Comparison of ENCODE assay signal across 16 cellular contexts in genomic region chr6:143694560-143694959, GRCh38. TPM values are rescaled to one million over a fixed set of nuclear protein-coding genes. Genes with fewer than 3 reads are reported as not detected.
DNase-seq lines count a peak whose midpoint lies in the region; ATAC-seq, FAIRE-seq and TF ChIP-seq lines count a peak whose summit lies in the region.
"Had no signal": no experiment of that assay in that cellular context is flagged by ENCODE, and none has a peak within 500 bp of the region (broad histone marks: within the 10 kb centered on the region; RNA-seq: fewer than 3 reads in every experiment).

No MANE protein-coding gene starts in this region.

- no peak overlapping the region for H3K4me2 ChIP-seq in HepG2 (ENCODE audit: low read depth, low read length)

- H3K4me3 ChIP-seq in HepG2 (replicated peaks in 1 of 3; ENCODE audit: insufficient read depth in 1 of 3, low read depth in 2 of 3, low read length in 3 of 3) (no peak overlapping the region), right lobe of liver (no peak overlapping the region), epithelial cell of esophagus (ENCODE audit: low read length) (no peak overlapping the region), stomach smooth muscle (ENCODE audit: low read length in 2 of 2) (no peak overlapping the region)
- H3K4me3 ChIP-seq: gastrocnemius medialis, prostate gland had no signal

- TF ChIP-seq RAD21 in HepG2 (CRISPR knock-in tag; IDR thresholded peaks at IDR 0.05): no peak

- TF ChIP-seq POLR2A in HepG2 (IDR thresholded peaks at IDR 0.05; ENCODE audit: insufficient read depth in 1 of 2, low read depth in 2 of 2, low read length in 2 of 2) (no peak), right lobe of liver (IDR thresholded peaks at IDR 0.05) (no peak)

- no TSS peak for BruUV-seq in HepG2 (replicated peaks; lab: Mats Ljungman, UMichigan)

- H3K27me3 ChIP-seq in HepG2 (ENCODE audit: control insufficient read depth in 1 of 2, insufficient read depth in 2 of 2, low read length in 2 of 2) (no peaks in the 10 kb centered on the region), right lobe of liver (no peaks in the 10 kb centered on the region), stomach smooth muscle (ENCODE audit: control insufficient read depth in 1 of 2, insufficient read depth in 2 of 2, low read length in 2 of 2) (no peaks in the 10 kb centered on the region)
- H3K27me3 ChIP-seq: gastrocnemius medialis had no signal

- H4K20me1 ChIP-seq in HepG2 (ENCODE audit: insufficient read depth, low read length): no peaks in the 10 kb centered on the region

- H3K27ac ChIP-seq in HepG2 (ENCODE audit: extremely low read length, insufficient read depth, low read length) (no peak overlapping the region), right lobe of liver (no peak overlapping the region), stomach smooth muscle (ENCODE audit: low read length) (peak overlapping the region; percentile 74)

- TF ChIP-seq EP300 in HepG2 (IDR thresholded peaks at IDR 0.05; ENCODE audit: low read depth in 2 of 2, low read length in 2 of 2): no peak
- TF ChIP-seq EP300 in HepG2 (CRISPR knock-in tag; IDR thresholded peaks at IDR 0.05; ENCODE audit: borderline replicate concordance): no peak

- peaks cover 95% of the 10 kb centered on the region for H3K4me1 ChIP-seq in HepG2 (ENCODE audit: insufficient read depth, low read length)
- peaks cover 0 to 41% (median 8%) of the 10 kb centered on the region in 4 donors for H3K4me1 ChIP-seq in right lobe of liver
- peaks cover 38% of the 10 kb centered on the region for H3K4me1 ChIP-seq in stomach smooth muscle (ENCODE audit: control insufficient read depth, insufficient read depth, low read length)

- in situ Hi-C loops in HepG2 (cut with HindIII; ENCODE audit: extremely low pct_ligation_motif_present, low pct_unique_long_range_greater_than_20kb): loop anchor here (5.0 kb wide), 1 partner anchor 53 kb away; no protein-coding TSS in a partner anchor

- DNase-seq in HepG2 (ENCODE audit: low spot score) (no peak), right lobe of liver (no peak), NCI-H226 (peak; percentile 71), epithelial cell of esophagus (ENCODE audit: low read depth) (peak; percentile 71), NCI-H510A treated with DMSO at 0.1 percent for 48 hours (lab: John Stamatoyannopoulos, UW) (no peak)
- DNase-seq: effector CD4-positive, alpha-beta T cell; gastrocnemius medialis; KG1; NCI-H187; NCI-H748 treated with DMSO at 0.1 percent for 48 hours; stimulated activated CD4-positive, alpha-beta T cell treated with anti-CD3 and anti-CD28 coated beads, Interleukin-2, amount 100 ng/mL, for 24 hours had no signal

- POLR2A ChIA-PET in HepG2 (lab: Yijun Ruan, JAX): no interaction called here

- H3K9me3 ChIP-seq in HepG2 (ENCODE audit: low read length) (no peaks in the 10 kb centered on the region), right lobe of liver (no peaks in the 10 kb centered on the region), stomach smooth muscle (ENCODE audit: control insufficient read depth in 2 of 2, low read length in 2 of 2) (no peaks in the 10 kb centered on the region)
- H3K9me3 ChIP-seq: gastrocnemius medialis, prostate gland had no signal

- peaks cover 48% of the 10 kb centered on the region for H3K79me2 ChIP-seq in HepG2 (ENCODE audit: insufficient read depth, low read length)

- no peak overlapping the region for H3K9ac ChIP-seq in HepG2 (ENCODE audit: insufficient read depth, low read depth, low read length)
- H3K9ac ChIP-seq in stomach smooth muscle (ENCODE audit: low read length in 2 of 2): no peak overlapping the region

- TF ChIP-seq CTCF in HepG2 (CRISPR knock-in tag; IDR thresholded peaks at IDR 0.05) (no peak), right lobe of liver (IDR thresholded peaks at IDR 0.05) (no peak), epithelial cell of esophagus (IDR thresholded peaks at IDR 0.05; ENCODE audit: insufficient read depth, low read depth, low read length, missing control alignments) (no peak)

- ATAC-seq in HepG2 (no peak), right lobe of liver (no peak), GM21515 (IDR thresholded peaks at IDR 0.05; ENCODE audit: unreplicated experiment) (no peak), HG02759 (IDR thresholded peaks at IDR 0.05; ENCODE audit: unreplicated experiment) (no peak)
- ATAC-seq: gastrocnemius medialis had no signal

- H3K36me3 ChIP-seq in HepG2 (replicated peaks in 1 of 2; ENCODE audit: control insufficient read depth in 1 of 2, insufficient read depth in 2 of 2, low read length in 2 of 2) (peaks cover 0 to 4% of the 10 kb centered on the region in 2 experiments; a peak in 1 of 5 replicates), right lobe of liver (no peaks in the 10 kb centered on the region), stomach smooth muscle (ENCODE audit: control insufficient read depth in 2 of 2, insufficient read depth in 2 of 2, low read length in 2 of 2) (no peaks in the 10 kb centered on the region)
- H3K36me3 ChIP-seq: gastrocnemius medialis, prostate gland had no signal

- CTCF ChIA-PET in HepG2 (lab: Yijun Ruan, JAX; ENCODE audit: low intra/inter-chr PET ratio, low total read pairs): no interaction called here

- 94% methylated on average over 7 of the region's 7 CpGs for WGBS in HepG2 (ENCODE audit: low lambda C conversion rate)
- 74% methylated on average over 7 of the region's 7 CpGs for WGBS in right lobe of liver (ENCODE audit: insufficient coverage, low coverage, low lambda C conversion rate, missing lambda C conversion rate)

- H2AFZ ChIP-seq in HepG2 (ENCODE audit: low read length): no peak overlapping the region

- intact Hi-C loops in HepG2 (cut with micrococcal nuclease; ENCODE audit: unreplicated experiment): loop anchor here (5.0 kb wide), 3 partner anchors 33 to 148 kb away; partner anchors contain the start of gene LTV1
- intact Hi-C loops in right lobe of liver (cut with DNase I): no loop called here

- no peak for FAIRE-seq in HepG2 (lab: Jason Lieb, UNC)
- FAIRE-seq: GM12892 had no signal

TF ChIP-seq in HepG2, 621 proteins besides CTCF, POLR2A, EP300 and RAD21:
- TF ChIP-seq ZNF367 (CRISPR knock-in tag; IDR thresholded peaks at IDR 0.05; ENCODE audit: borderline replicate concordance) (no peak), FLYWCH1 (CRISPR knock-in tag; IDR thresholded peaks at IDR 0.05) (no peak), GFI1 (CRISPR knock-in tag; IDR thresholded peaks at IDR 0.05; ENCODE audit: borderline replicate concordance) (no peak), IRF1 (CRISPR knock-in tag; IDR thresholded peaks at IDR 0.05; ENCODE audit: low read depth) (no peak), ZNF670 (CRISPR knock-in tag; IDR thresholded peaks at IDR 0.05; ENCODE audit: borderline replicate concordance) (0 out of 2 replicates have a peak, but pooled peaks have one; percentile 50), ZNF703 (CRISPR knock-in tag; IDR thresholded peaks at IDR 0.05; ENCODE audit: borderline replicate concordance) (no peak), PRPF4 (IDR thresholded peaks at IDR 0.05; ENCODE audit: low read depth, low read length, poor library complexity, severe bottlenecking) (no peak), ATF4 (CRISPR knock-in tag; IDR thresholded peaks at IDR 0.05) (no peak)

RNA-seq across cellular contexts. Expression of gene PHACTR2, which starts 16.8 kb away (rescaled TPM):
- total RNA-seq in HepG2 (2016; rRNA removed; fragmentation: Illumina TruSeq; extraction: Trizol): 28.2 and 39.1 TPM in 2 replicates
- total RNA-seq in HepG2 (2016; cell fraction: cytosol; rRNA removed; fragmentation: Illumina TruSeq; extraction: Trizol; ENCODE audit: low read depth): 14.4 and 16.0 TPM in 2 replicates
- 28.7 and 34.3 TPM in 2 replicates for total RNA-seq in HepG2 (2016; cell fraction: insoluble cytoplasmic fraction; rRNA removed; fragmentation: Illumina TruSeq; extraction: Trizol)
- total RNA-seq in HepG2 (2016; cell fraction: membrane; rRNA removed; fragmentation: Illumina TruSeq; extraction: Trizol): 29.1 and 31.7 TPM in 2 replicates
- total RNA-seq in HepG2 (2016; cell fraction: nucleus; rRNA removed; fragmentation: Illumina TruSeq; extraction: Trizol): 27.6 and 29.4 TPM in 2 replicates
- polyA plus RNA-seq in HepG2 (2011; rRNA removed): 8.4 and 11.3 TPM in 2 replicates
- polyA plus RNA-seq in HepG2 (2011; cell fraction: cytosol; rRNA removed): 7.5 and 8.1 TPM in 2 replicates
- 6.0 and 7.3 TPM in 2 replicates for polyA plus RNA-seq in HepG2 (2011; cell fraction: nucleus; rRNA removed)
- 6.6 and 11.5 TPM in 2 replicates for polyA plus RNA-seq in HepG2 (2012)
- polyA plus RNA-seq in HepG2 (2016; cell fraction: cytosol; fragmentation: Illumina TruSeq; extraction: Trizol; ENCODE audit: low read depth): 8.4 and 10.1 TPM in 2 replicates
- polyA plus RNA-seq in HepG2 (2016; cell fraction: insoluble cytoplasmic fraction; fragmentation: Illumina TruSeq; extraction: Trizol; ENCODE audit: low read depth): 14.6 and 15.0 TPM in 2 replicates
- polyA plus RNA-seq in HepG2 (2016; cell fraction: membrane; fragmentation: Illumina TruSeq; extraction: Trizol; ENCODE audit: low read depth): 9.6 and 11.2 TPM in 2 replicates
- 12.7 and 13.6 TPM in 2 replicates for polyA plus RNA-seq in HepG2 (2016; cell fraction: nucleus; fragmentation: Illumina TruSeq; extraction: Trizol; ENCODE audit: insufficient read depth, low read depth)
- 13.8 and 29.8 TPM in 2 replicates for polyA minus RNA-seq in HepG2 (2011; rRNA and poly(A)+ RNA removed; ENCODE audit: low replicate concordance)
- 17.3 and 19.4 TPM in 2 replicates for polyA minus RNA-seq in HepG2 (2011; cell fraction: cytosol; rRNA and poly(A)+ RNA removed)
- 29.9 and 31.0 TPM in 2 replicates for polyA minus RNA-seq in HepG2 (2011; cell fraction: nucleus; rRNA and poly(A)+ RNA removed)
- total RNA-seq in right lobe of liver: 10 to 100 TPM; 14.0 to 62.7 (median 20.9) TPM

Comparison
In these comparisons a context has a peak if more than half of its experiments do, and no peak if none do; other contexts are left out.
1. DNase-seq: peak in NCI-H226 (single experiment) and epithelial cell of esophagus (single experiment); none in HepG2 (single experiment), right lobe of liver (0 of 3) and NCI-H510A treated with DMSO at 0.1 percent for 48 hours (single experiment).